13 cellular contexts compared by ENCODE assay signal in the genomic region with DNA sequence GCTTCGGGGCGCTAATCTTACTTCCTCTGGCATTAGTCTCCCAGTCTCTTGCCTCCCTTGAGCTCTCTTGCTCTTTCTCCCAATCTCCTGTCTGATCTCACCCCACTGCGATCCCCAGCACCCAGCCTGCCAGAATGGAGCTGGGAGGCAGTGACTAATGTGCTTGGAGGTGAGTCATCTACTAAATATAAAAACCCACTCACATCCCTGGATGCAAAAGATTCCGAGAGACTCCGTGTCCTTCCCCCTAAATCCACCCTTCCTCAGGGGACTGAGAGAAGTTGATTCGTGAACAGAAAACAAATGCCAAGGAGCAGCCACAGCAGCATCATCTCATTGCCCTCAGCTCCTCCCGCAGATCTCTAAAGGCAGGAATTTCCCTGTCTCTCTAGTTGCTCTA. TPM values are rescaled to one million over a fixed set of nuclear protein-coding genes. Genes with fewer than 3 reads are reported as not detected.
A peak's percentile ranks its signal among the peaks of the same experiment; 100 is the strongest.
DNase-seq lines count a peak whose midpoint lies in the region; ATAC-seq and TF ChIP-seq lines count a peak whose summit lies in the region.
"Had no signal": no experiment of that assay in that cellular context is flagged by ENCODE, and none has a peak within 500 bp of the region (broad histone marks: within the 10 kb centered on the region; RNA-seq: fewer than 3 reads in every experiment).

No MANE protein-coding gene starts in this region.

- peak; percentile 75 for DNase-seq in BJ (ENCODE audit: low read depth)
- DNase-seq in OCI-M1 (lab: John Stamatoyannopoulos, UW), result peak; percentile 5
- peak; percentile 47 for DNase-seq in epithelial cell of esophagus (ENCODE audit: low read depth)
- peak; percentile 69 for DNase-seq in non-pigmented ciliary epithelial cell (ENCODE audit: low read depth)
- no peak for DNase-seq in endodermal cell
- no peak for DNase-seq in activated CD8-positive, alpha-beta T cell treated with anti-CD3 and anti-CD28 coated beads, Interleukin-2, amount 10 ng/mL, durations not matched to agents 7 days and 5 days
- DNase-seq: activated CD4-positive, alpha-beta memory T cell treated with anti-CD3 and anti-CD28 coated beads for 36 hours; DND-41; NCI-H526; stimulated activated naive CD8-positive, alpha-beta T cell treated with anti-CD3 and anti-CD28 coated beads, Interleukin-15, amount 100 ng/mL, for 72 hours had no signal

- no peaks in the 10 kb centered on the region for H3K36me3 ChIP-seq in BJ (ENCODE audit: control insufficient read depth, insufficient read depth, low read length)
- H3K36me3 ChIP-seq in endodermal cell (ENCODE audit: control insufficient read depth, insufficient read depth, low read length), result no peaks in the 10 kb centered on the region

- 77 to 90% methylated on average over 5 to 7 of the region's 7 CpGs for WGBS in endodermal cell (ENCODE audit: insufficient coverage in 1 of 2, insufficient read length in 1 of 2), 2 experiments

- no peak overlapping the region for H3K27ac ChIP-seq in endodermal cell (ENCODE audit: low read depth, low read length)
- H3K27ac ChIP-seq: HL-60 had no signal

- H3K4me1 ChIP-seq in endodermal cell (ENCODE audit: control insufficient read depth, insufficient read depth, low read length), result no peaks in the 10 kb centered on the region

- H3K27me3 ChIP-seq in BJ (ENCODE audit: control insufficient read depth, insufficient read depth, low read length) (peaks cover 3% of the 10 kb centered on the region), endodermal cell (ENCODE audit: control insufficient read depth, insufficient read depth, low read length, poor library complexity, severe bottlenecking) (peaks cover 97% of the 10 kb centered on the region)

- TF ChIP-seq CTCF in BJ (IDR thresholded peaks at IDR 0.05; ENCODE audit: insufficient read depth, low read depth, low read length), result no peak
- TF ChIP-seq CTCF in epithelial cell of esophagus (IDR thresholded peaks at IDR 0.05; ENCODE audit: insufficient read depth, low read depth, low read length, missing control alignments), result no peak
- TF ChIP-seq CTCF in endodermal cell (conservative IDR thresholded peaks at IDR 0.05), result no peak

- H3K9me3 ChIP-seq in endodermal cell (ENCODE audit: control insufficient read depth, low read length), result no peaks in the 10 kb centered on the region

- POLR2A ChIA-PET in BJ (lab: Charles Lee), result no interaction called here
- POLR2A ChIA-PET in activated CD8-positive, alpha-beta T cell treated with anti-CD3 and anti-CD28 coated beads, Interleukin-2, amount 10 ng/mL, durations not matched to agents 7 days and 5 days (lab: Charles Lee), result no interaction called here

- no peaks in the 10 kb centered on the region for H3K9me3 Mint-ChIP-seq in endodermal cell
- H3K9me3 Mint-ChIP-seq in activated CD8-positive, alpha-beta T cell treated with anti-CD3 and anti-CD28 coated beads, Interleukin-2, amount 10 ng/mL, durations not matched to agents 7 days and 5 days (ENCODE audit: insufficient read depth), result no peaks in the 10 kb centered on the region
- H3K9me3 Mint-ChIP-seq: activated CD4-positive, alpha-beta memory T cell treated with anti-CD3 and anti-CD28 coated beads for 36 hours; stimulated activated naive CD8-positive, alpha-beta T cell treated with anti-CD3 and anti-CD28 coated beads, Interleukin-15, amount 100 ng/mL, for 72 hours had no signal

- CTCF ChIA-PET in BJ (lab: Yijun Ruan, JAX), result interaction anchor here (0.7 to 14.1 kb wide), 4 partner anchors 113 to 149 kb away, joined by 3 to 241 read pairs (median 3); no protein-coding TSS in a partner anchor
- CTCF ChIA-PET in activated CD8-positive, alpha-beta T cell treated with anti-CD3 and anti-CD28 coated beads, Interleukin-2, amount 10 ng/mL, durations not matched to agents 7 days and 5 days (lab: Charles Lee), result interaction anchor here (1.5 kb wide), 1 partner anchor 142 kb away, joined by 4 read pairs; no protein-coding TSS in a partner anchor

- peaks cover 3% of the 10 kb centered on the region for H3K4me1 Mint-ChIP-seq in endodermal cell
- no peaks in the 10 kb centered on the region for H3K4me1 Mint-ChIP-seq in activated CD8-positive, alpha-beta T cell treated with anti-CD3 and anti-CD28 coated beads, Interleukin-2, amount 10 ng/mL, durations not matched to agents 7 days and 5 days (ENCODE audit: low read depth)
- H3K4me1 Mint-ChIP-seq: stimulated activated naive CD8-positive, alpha-beta T cell treated with anti-CD3 and anti-CD28 coated beads, Interleukin-15, amount 100 ng/mL, for 72 hours had no signal

- H3K4me3 ChIP-seq in BJ (ENCODE audit: low read depth, low read length), result no peak overlapping the region
- H3K4me3 ChIP-seq in epithelial cell of esophagus (ENCODE audit: low read length), result no peak overlapping the region
- no peak overlapping the region for H3K4me3 ChIP-seq in endodermal cell (ENCODE audit: low read length)

- H3K4me3 Mint-ChIP-seq in endodermal cell, result no peak overlapping the region
- no peak overlapping the region for H3K4me3 Mint-ChIP-seq in activated CD8-positive, alpha-beta T cell treated with anti-CD3 and anti-CD28 coated beads, Interleukin-2, amount 10 ng/mL, durations not matched to agents 7 days and 5 days
- H3K4me3 Mint-ChIP-seq: activated CD4-positive, alpha-beta memory T cell treated with anti-CD3 and anti-CD28 coated beads for 36 hours; stimulated activated naive CD8-positive, alpha-beta T cell treated with anti-CD3 and anti-CD28 coated beads, Interleukin-15, amount 100 ng/mL, for 72 hours had no signal

- no peak overlapping the region for H3K27ac Mint-ChIP-seq in endodermal cell
- no peak overlapping the region for H3K27ac Mint-ChIP-seq in activated CD8-positive, alpha-beta T cell treated with anti-CD3 and anti-CD28 coated beads, Interleukin-2, amount 10 ng/mL, durations not matched to agents 7 days and 5 days
- H3K27ac Mint-ChIP-seq: activated CD4-positive, alpha-beta memory T cell treated with anti-CD3 and anti-CD28 coated beads for 36 hours had no signal

- H3K27me3 Mint-ChIP-seq in endodermal cell (ENCODE audit: insufficient read depth), result peaks cover 93% of the 10 kb centered on the region
- H3K27me3 Mint-ChIP-seq in activated CD8-positive, alpha-beta T cell treated with anti-CD3 and anti-CD28 coated beads, Interleukin-2, amount 10 ng/mL, durations not matched to agents 7 days and 5 days (ENCODE audit: low read depth), result peaks cover 7% of the 10 kb centered on the region

- ATAC-seq in GM18502 (IDR thresholded peaks at IDR 0.05; ENCODE audit: poor library complexity, unreplicated experiment), result no peak
- no peak for ATAC-seq in activated CD8-positive, alpha-beta T cell treated with anti-CD3 and anti-CD28 coated beads, Interleukin-2, amount 10 ng/mL, durations not matched to agents 7 days and 5 days
- ATAC-seq in GM21423 (IDR thresholded peaks at IDR 0.05; ENCODE audit: unreplicated experiment), result no peak
- ATAC-seq: stimulated activated naive CD8-positive, alpha-beta T cell treated with anti-CD3 and anti-CD28 coated beads, Interleukin-15, amount 100 ng/mL, for 72 hours had no signal

- no peak overlapping the region for H3K9ac ChIP-seq in endodermal cell (ENCODE audit: extremely low read depth, low read length, poor library complexity, severe bottlenecking)

- H3K36me3 Mint-ChIP-seq in endodermal cell (ENCODE audit: low read depth), result no peaks in the 10 kb centered on the region
- H3K36me3 Mint-ChIP-seq in activated CD8-positive, alpha-beta T cell treated with anti-CD3 and anti-CD28 coated beads, Interleukin-2, amount 10 ng/mL, durations not matched to agents 7 days and 5 days (ENCODE audit: low read depth), result no peaks in the 10 kb centered on the region
- H3K36me3 Mint-ChIP-seq: activated CD4-positive, alpha-beta memory T cell treated with anti-CD3 and anti-CD28 coated beads for 36 hours had no signal

RNA-seq across cellular contexts. Expression of a gene that starts 45.7 kb away (rescaled TPM):
- not detected in 2 replicates for polyA plus RNA-seq in BJ (2011; rRNA removed)
- polyA minus RNA-seq in BJ (2011; rRNA and poly(A)+ RNA removed), result not detected in 2 replicates
- not detected for total RNA-seq in endodermal cell
- polyA plus RNA-seq in endodermal cell (2013, experiment 1 of 2), result 0.75 TPM
- polyA plus RNA-seq in endodermal cell (2013, experiment 2 of 2), result 0.66 TPM
- total RNA-seq in activated CD8-positive, alpha-beta T cell treated with anti-CD3 and anti-CD28 coated beads, Interleukin-2, amount 10 ng/mL, durations not matched to agents 7 days and 5 days, result not detected
- total RNA-seq: activated CD4-positive, alpha-beta memory T cell treated with anti-CD3 and anti-CD28 coated beads for 36 hours had no signal

Comparison
In these comparisons a context has a peak if more than half of its experiments do, and no peak if none do; other contexts are left out.
1. DNase-seq: peak in BJ (single experiment), OCI-M1 (single experiment), epithelial cell of esophagus (single experiment) and non-pigmented ciliary epithelial cell (single experiment); none in endodermal cell (single experiment) and activated CD8-positive, alpha-beta T cell treated with anti-CD3 and anti-CD28 coated beads, Interleukin-2, amount 10 ng/mL, durations not matched to agents 7 days and 5 days (single experiment).